Comparison of ENCODE assay signal across 12 cellular contexts in the genomic region with DNA sequence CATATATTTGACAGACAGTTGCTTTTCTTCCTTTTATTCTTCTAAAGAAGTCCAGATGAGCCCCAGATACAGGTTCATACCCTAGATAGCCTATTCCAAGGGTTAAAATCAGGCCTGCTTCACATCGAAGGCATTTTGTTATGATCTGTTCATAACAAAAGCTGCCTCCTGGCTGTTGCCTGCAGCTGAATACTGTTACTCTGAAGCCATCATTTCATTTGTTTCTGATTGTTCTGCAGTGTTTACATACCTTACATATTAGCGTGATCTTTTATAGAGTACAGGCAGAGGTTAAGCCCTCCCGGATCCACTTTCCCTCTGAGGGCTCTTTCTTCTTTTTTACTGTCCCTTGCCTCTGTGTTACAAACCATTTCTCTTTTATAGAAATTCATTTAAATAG.
DNase-seq lines count a peak whose midpoint lies in the region; ATAC-seq and TF ChIP-seq lines count a peak whose summit lies in the region.
"Had no signal": no experiment of that assay in that cellular context is flagged by ENCODE, and none has a peak within 500 bp of the region (broad histone marks: within the 10 kb centered on the region; RNA-seq: fewer than 3 reads in every experiment).

No MANE protein-coding gene starts in this region.

- H3K9ac ChIP-seq in smooth muscle cell (ENCODE audit: low read depth): peak overlapping the region; percentile 28

- H3K9me3 Mint-ChIP-seq in effector memory CD8-positive, alpha-beta T cell: no peaks in the 10 kb centered on the region
- H3K9me3 Mint-ChIP-seq: activated T-cell treated with anti-CD3 and anti-CD28 coated beads, Interleukin-2, amount 50 U/mL, for 4 hours; dendritic cell treated with granulocyte-macrophage colony-stimulating factor and Interleukin-4, amounts not matched to agents 40 ng/mL and 50 ng/mL, for 4 days; T-helper 1 cell treated with Interleukin-12 subunit alpha and Interleukin-12 subunit beta and Interleukin-4 antibody, amounts not matched to agents 30 μg/mL and 1 μg/mL, for 36 hours had no signal

- peak overlapping the region; percentile 56 for H2AFZ ChIP-seq in smooth muscle cell (ENCODE audit: low read depth)

- H3K36me3 Mint-ChIP-seq in effector memory CD8-positive, alpha-beta T cell (ENCODE audit: insufficient read depth): no peaks in the 10 kb centered on the region

- no peak overlapping the region for H3K4me3 Mint-ChIP-seq in effector memory CD8-positive, alpha-beta T cell
- H3K4me3 Mint-ChIP-seq: activated T-cell treated with anti-CD3 and anti-CD28 coated beads, Interleukin-2, amount 50 U/mL, for 4 hours; dendritic cell treated with granulocyte-macrophage colony-stimulating factor and Interleukin-4, amounts not matched to agents 40 ng/mL and 50 ng/mL, for 4 days; T-helper 1 cell treated with Interleukin-12 subunit alpha and Interleukin-12 subunit beta and Interleukin-4 antibody, amounts not matched to agents 30 μg/mL and 1 μg/mL, for 36 hours had no signal

- DNase-seq in HCEC 1CT: peak; percentile 84
- peak; percentile 65 to 83 for DNase-seq in SJSA1 (ENCODE audit: low read depth in 1 of 2, low spot score in 2 of 2)
- DNase-seq in fibroblast of the aortic adventitia (ENCODE audit: low read depth): peak; percentile 61
- no peak for DNase-seq in smooth muscle cell (lab: John Stamatoyannopoulos, UW; ENCODE audit: unreplicated experiment)
- DNase-seq in effector memory CD8-positive, alpha-beta T cell: no peak
- no peak for DNase-seq in activated naive CD4-positive, alpha-beta T cell (lab: John Stamatoyannopoulos, UW)
- no peak for DNase-seq in BE2C
- DNase-seq in activated CD4-positive, CD25-positive, alpha-beta regulatory T cell (lab: John Stamatoyannopoulos, UW): no peak
- DNase-seq: activated T-cell treated with anti-CD3 and anti-CD28 coated beads, Interleukin-2, amount 50 U/mL, for 4 hours; NCI-H524 treated with DMSO at 0.1 percent for 48 hours had no signal

- H3K27me3 ChIP-seq in SJSA1 (replicated peaks): no peaks in the 10 kb centered on the region
- H3K27me3 ChIP-seq in smooth muscle cell (ENCODE audit: low read depth): no peaks in the 10 kb centered on the region
- no peaks in the 10 kb centered on the region for H3K27me3 ChIP-seq in BE2C

- 26% methylated on average over 3 of the region's 3 CpGs for WGBS in smooth muscle cell (ENCODE audit: low lambda C conversion rate)

- no peaks in the 10 kb centered on the region for H3K79me2 ChIP-seq in smooth muscle cell (ENCODE audit: low read depth)

- no peak overlapping the region for H3K4me3 ChIP-seq in SJSA1
- H3K4me3 ChIP-seq in fibroblast of the aortic adventitia (ENCODE audit: low read depth, low read length): no peak overlapping the region
- no peak overlapping the region for H3K4me3 ChIP-seq in smooth muscle cell
- H3K4me3 ChIP-seq in BE2C (ENCODE audit: low read depth, low read length): no peak overlapping the region

- TF ChIP-seq CTCF in fibroblast of the aortic adventitia (IDR thresholded peaks at IDR 0.05; ENCODE audit: insufficient read depth, low read length) (peak; percentile 31), smooth muscle cell (IDR thresholded peaks at IDR 0.05; ENCODE audit: borderline replicate concordance, insufficient read depth, poor library complexity, severe bottlenecking) (no peak), BE2C (IDR thresholded peaks at IDR 0.05; ENCODE audit: low read depth, low read length) (no peak)

- no peak overlapping the region for H3K27ac Mint-ChIP-seq in effector memory CD8-positive, alpha-beta T cell
- H3K27ac Mint-ChIP-seq: dendritic cell treated with granulocyte-macrophage colony-stimulating factor and Interleukin-4, amounts not matched to agents 40 ng/mL and 50 ng/mL, for 4 days; T-helper 1 cell treated with Interleukin-12 subunit alpha and Interleukin-12 subunit beta and Interleukin-4 antibody, amounts not matched to agents 30 μg/mL and 1 μg/mL, for 36 hours had no signal

- no peaks in the 10 kb centered on the region for H3K4me1 Mint-ChIP-seq in effector memory CD8-positive, alpha-beta T cell (ENCODE audit: low read depth in 2 of 2)

- no peaks in the 10 kb centered on the region for H3K27me3 Mint-ChIP-seq in effector memory CD8-positive, alpha-beta T cell
- H3K27me3 Mint-ChIP-seq: dendritic cell treated with granulocyte-macrophage colony-stimulating factor and Interleukin-4, amounts not matched to agents 40 ng/mL and 50 ng/mL, for 4 days had no signal

- H3F3A ChIP-seq in smooth muscle cell (ENCODE audit: low read depth): peaks cover 6% of the 10 kb centered on the region

- H3K9me3 ChIP-seq in SJSA1 (replicated peaks): no peaks in the 10 kb centered on the region
- no peaks in the 10 kb centered on the region for H3K9me3 ChIP-seq in smooth muscle cell (replicated peaks; ENCODE audit: low read depth)
- no peaks in the 10 kb centered on the region for H3K9me3 ChIP-seq in BE2C

- no peak for ATAC-seq in effector memory CD8-positive, alpha-beta T cell (replicated peaks)
- ATAC-seq: activated T-cell treated with anti-CD3 and anti-CD28 coated beads, Interleukin-2, amount 50 U/mL, for 4 hours had no signal

- H3K27ac ChIP-seq in SJSA1 (peak overlapping the region; percentile 93), smooth muscle cell (ENCODE audit: low read depth) (peak overlapping the region; percentile 34)

- no peaks in the 10 kb centered on the region for H4K20me1 ChIP-seq in smooth muscle cell (ENCODE audit: low read depth)

- H3K4me1 ChIP-seq in SJSA1 (replicated peaks) (peaks cover 69% of the 10 kb centered on the region), smooth muscle cell (ENCODE audit: low read depth) (peaks cover 13% of the 10 kb centered on the region), BE2C (no peaks in the 10 kb centered on the region)

- H3K4me2 ChIP-seq in smooth muscle cell: peak overlapping the region; percentile 61

- H3K36me3 ChIP-seq in SJSA1: no peaks in the 10 kb centered on the region
- no peaks in the 10 kb centered on the region for H3K36me3 ChIP-seq in smooth muscle cell (ENCODE audit: low read depth)
- H3K36me3 ChIP-seq in BE2C: no peaks in the 10 kb centered on the region

Comparison
In these comparisons a context has a peak if more than half of its experiments do, and no peak if none do; other contexts are left out.
1. DNase-seq: peak in HCEC 1CT (single experiment), SJSA1 (2 of 2) and fibroblast of the aortic adventitia (single experiment); none in smooth muscle cell (single experiment), effector memory CD8-positive, alpha-beta T cell (0 of 3), activated naive CD4-positive, alpha-beta T cell (0 of 4), BE2C (single experiment) and activated CD4-positive, CD25-positive, alpha-beta regulatory T cell (0 of 4).